In genomic region chr1:225454733-225455132, GRCh38 we compare ENCODE assay signal across 8 cellular contexts. TPM values are rescaled to one million over a fixed set of nuclear protein-coding genes. Genes with fewer than 3 reads are reported as not detected.
DNase-seq lines count a peak whose midpoint lies in the region; ATAC-seq, FAIRE-seq and TF ChIP-seq lines count a peak whose summit lies in the region.

No MANE protein-coding gene starts in this region.

- H3K9me3 ChIP-seq in CD4-positive, alpha-beta T cell (ENCODE audit: control insufficient read depth, low read length): no peaks in the 10 kb centered on the region

- H3K9me3 Mint-ChIP-seq in CD4-positive, alpha-beta T cell: no peaks in the 10 kb centered on the region

- H3K4me3 Mint-ChIP-seq in CD4-positive, alpha-beta T cell: no peak overlapping the region

- peaks cover 25% of the 10 kb centered on the region for H3K4me1 Mint-ChIP-seq in CD4-positive, alpha-beta T cell (ENCODE audit: low read depth)

- H3K27me3 ChIP-seq in CD4-positive, alpha-beta T cell (ENCODE audit: control insufficient read depth, insufficient read depth, low read length): no peaks in the 10 kb centered on the region

- no peak for TF ChIP-seq CTCF in CD4-positive, alpha-beta T cell (IDR thresholded peaks at IDR 0.05)

- no peak overlapping the region for H3K27ac ChIP-seq in CD4-positive, alpha-beta T cell (ENCODE audit: low read depth, low read length)

- H3K27me3 Mint-ChIP-seq in CD4-positive, alpha-beta T cell: no peaks in the 10 kb centered on the region

- intact Hi-C loops in CD4-positive, alpha-beta T cell (cut with DNase I, micrococcal nuclease): no loop called here

- no peak for FAIRE-seq in frontal cortex (lab: Jason Lieb, UNC)

- no peaks in the 10 kb centered on the region for H3K36me3 Mint-ChIP-seq in CD4-positive, alpha-beta T cell (ENCODE audit: low read depth)

- POLR2A ChIA-PET in CD4-positive, alpha-beta T cell (lab: Charles Lee): interaction anchor here (0.8 to 1.9 kb wide), 2 partner anchors 9 to 26 kb away, joined by 3 to 10 read pairs; partner anchors contain the start of gene LBR

- ATAC-seq in CD4-positive, alpha-beta T cell (ENCODE audit: poor library complexity): peak; percentile 26
- ATAC-seq in HG03175 (IDR thresholded peaks at IDR 0.05; ENCODE audit: unreplicated experiment) (peak; percentile 65), esophagus mucosa (peak; percentile 85)

- H3K27ac Mint-ChIP-seq in CD4-positive, alpha-beta T cell: no peak overlapping the region

- CTCF ChIA-PET in CD4-positive, alpha-beta T cell (lab: Charles Lee): interaction anchor here (0.7 to 1.6 kb wide), 3 partner anchors 20 to 30 kb away, joined by 3 to 4 read pairs (median 3); no protein-coding TSS in a partner anchor

- peak in 4 of 10 experiments; percentile 23 to 33 (median 28) for DNase-seq in CD4-positive, alpha-beta T cell
- DNase-seq in activated CD4-positive, alpha-beta T cell treated with anti-CD3 and anti-CD28 coated beads, Interleukin-2, amount 50 U/mL, for 24 hours (ENCODE audit: low read depth in 1 of 2, low spot score in 1 of 2): peak; percentile 63 to 86
- peak; percentile 87 for DNase-seq in stimulated activated CD4-positive, alpha-beta T cell treated with anti-CD3 and anti-CD28 coated beads, Interleukin-15, amount 100 ng/mL, for 24 hours
- DNase-seq in putamen (ENCODE audit: low spot score) (no peak), frontal cortex (ENCODE audit: low spot score in 2 of 2) (no peak), NCI-H2081 treated with DMSO at 0.1 percent for 48 hours (lab: John Stamatoyannopoulos, UW) (no peak)

RNA-seq across cellular contexts. Expression of gene LBR, which starts 26.9 kb away (rescaled TPM):
- 100 to 1,000 TPM; 118 to 129 TPM for total RNA-seq in CD4-positive, alpha-beta T cell
- total RNA-seq in esophagus mucosa (52.6 TPM), frontal cortex (79.9 TPM)

Comparison
In these comparisons a context has a peak if more than half of its experiments do, and no peak if none do; other contexts are left out.
1. ATAC-seq: peak in every context shown above with its lines; median percentile 85 in esophagus mucosa; 65 in HG03175; 26 in CD4-positive, alpha-beta T cell.
2. DNase-seq: peak in activated CD4-positive, alpha-beta T cell treated with anti-CD3 and anti-CD28 coated beads, Interleukin-2, amount 50 U/mL, for 24 hours (2 of 2) and stimulated activated CD4-positive, alpha-beta T cell treated with anti-CD3 and anti-CD28 coated beads, Interleukin-15, amount 100 ng/mL, for 24 hours (single experiment); none in putamen (single experiment), frontal cortex (0 of 2) and NCI-H2081 treated with DMSO at 0.1 percent for 48 hours (single experiment).